17 cellular contexts compared by ENCODE assay signal in the genomic region with DNA sequence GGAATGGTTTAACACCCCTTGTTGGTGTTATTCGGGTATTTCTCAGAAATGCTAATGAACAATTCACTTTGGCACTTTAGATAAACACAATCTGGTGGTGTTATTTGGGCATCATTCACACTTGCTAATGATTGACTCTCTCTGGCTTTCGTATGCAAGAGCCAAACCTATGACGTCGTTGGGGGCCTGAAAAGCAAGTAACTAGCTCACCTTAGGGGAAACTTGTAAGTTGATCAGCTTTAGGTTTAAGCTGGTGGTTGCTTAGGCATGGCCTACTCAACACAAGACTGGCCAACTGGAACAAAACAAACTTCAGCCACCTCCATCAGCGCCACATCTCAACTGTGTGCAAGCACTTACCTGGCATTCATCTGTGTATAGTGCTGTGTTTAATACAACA. TPM values are rescaled to one million over a fixed set of nuclear protein-coding genes. Genes with fewer than 3 reads are reported as not detected.
A peak's percentile ranks its signal among the peaks of the same experiment; 100 is the strongest.
DNase-seq lines count a peak whose midpoint lies in the region; ATAC-seq, FAIRE-seq and TF ChIP-seq lines count a peak whose summit lies in the region.
"Had no signal": no experiment of that assay in that cellular context is flagged by ENCODE, and none has a peak within 500 bp of the region (broad histone marks: within the 10 kb centered on the region; RNA-seq: fewer than 3 reads in every experiment).

No MANE protein-coding gene starts in this region.

- H3K27me3 Mint-ChIP-seq in WTC11 (ENCODE audit: low read depth): peaks cover 33% of the 10 kb centered on the region
- peaks cover 70% of the 10 kb centered on the region for H3K27me3 Mint-ChIP-seq in progenitor cell of endocrine pancreas
- H3K27me3 Mint-ChIP-seq in HFFc6 (ENCODE audit: insufficient read depth): peaks cover 12% of the 10 kb centered on the region; the same call in 1 of the 2 replicates

- in situ Hi-C loops in Caki2 (cut with HindIII; ENCODE audit: low pct_unique_long_range_greater_than_20kb, low sequenced_read_pairs): no loop called here

- DNase-seq in Caki2 (ENCODE audit: low read depth) (peak; percentile 90), GM12891 (ENCODE audit: insufficient read length, low spot score) (no peak), WTC11 (ENCODE audit: low spot score) (no peak), left kidney (ENCODE audit: low read depth, low spot score) (peak; percentile 73), progenitor cell of endocrine pancreas (ENCODE audit: low spot score, unreplicated experiment) (no peak), HFFc6 (no peak)
- DNase-seq: Caco-2, DND-41, GF-D8, NCI-H1417 treated with DMSO at 0.1 percent for 48 hours, NCI-H2107, NCI-H226, Right ventricle myocardium superior, SK-N-SH had no signal

- ATAC-seq in WTC11 (peak; percentile 53), HG02870 (IDR thresholded peaks at IDR 0.05; ENCODE audit: unreplicated experiment) (no peak)

- H3K36me3 Mint-ChIP-seq in WTC11: no peaks in the 10 kb centered on the region
- no peaks in the 10 kb centered on the region for H3K36me3 Mint-ChIP-seq in progenitor cell of endocrine pancreas (ENCODE audit: insufficient read depth)
- H3K36me3 Mint-ChIP-seq in HFFc6 (ENCODE audit: low read depth): no peaks in the 10 kb centered on the region
- H3K36me3 Mint-ChIP-seq: CD14-positive monocyte had no signal

- H3K4me3 Mint-ChIP-seq in WTC11: no peak overlapping the region
- H3K4me3 Mint-ChIP-seq in progenitor cell of endocrine pancreas (ENCODE audit: low read depth): no peak overlapping the region
- no peak overlapping the region for H3K4me3 Mint-ChIP-seq in HFFc6

- FAIRE-seq in GM12891 (lab: Jason Lieb, UNC): peak; percentile 41

- H3K4me1 Mint-ChIP-seq in WTC11 (peaks cover 62% of the 10 kb centered on the region), progenitor cell of endocrine pancreas (ENCODE audit: low read depth) (peaks cover 2% of the 10 kb centered on the region), HFFc6 (ENCODE audit: low read depth) (no peaks in the 10 kb centered on the region)
- H3K4me1 Mint-ChIP-seq: CD14-positive monocyte had no signal

- POLR2A ChIA-PET in WTC11 (lab: Charles Lee): no interaction called here

- no peak overlapping the region for H3K27ac Mint-ChIP-seq in WTC11
- H3K27ac Mint-ChIP-seq in progenitor cell of endocrine pancreas: no peak overlapping the region
- H3K27ac Mint-ChIP-seq in HFFc6: no peak overlapping the region
- H3K27ac Mint-ChIP-seq: CD14-positive monocyte had no signal

- TF ChIP-seq CTCF in WTC11 (IDR thresholded peaks at IDR 0.05): no peak
- no peak for TF ChIP-seq CTCF in progenitor cell of endocrine pancreas (IDR thresholded peaks at IDR 0.05; ENCODE audit: unreplicated experiment)
- no peak for TF ChIP-seq CTCF in HFFc6 (IDR thresholded peaks at IDR 0.05)

- TF ChIP-seq POLR2A in GM12891 (IDR thresholded peaks at IDR 0.05; ENCODE audit: low read depth, low read length): no peak

- CTCF ChIA-PET in WTC11 (lab: Charles Lee): interaction anchor here (6.8 kb wide), 1 partner anchor 70 kb away, joined by 37 read pairs; no protein-coding TSS in a partner anchor

- no peaks in the 10 kb centered on the region for H3K9me3 Mint-ChIP-seq in WTC11
- no peaks in the 10 kb centered on the region for H3K9me3 Mint-ChIP-seq in progenitor cell of endocrine pancreas (ENCODE audit: low read depth)
- no peaks in the 10 kb centered on the region for H3K9me3 Mint-ChIP-seq in HFFc6

TF ChIP-seq in GM12891, 5 proteins besides CTCF, POLR2A, EP300 and RAD21:
- TF ChIP-seq SPI1 (IDR thresholded peaks at IDR 0.05; ENCODE audit: low read depth, low read length): no peak
- TF ChIP-seq TAF1 (IDR thresholded peaks at IDR 0.05; ENCODE audit: low read depth, low read length): no peak
- no peak for TF ChIP-seq PAX5 (IDR thresholded peaks at IDR 0.05; ENCODE audit: insufficient read depth, low read length, severe bottlenecking)
- TF ChIP-seq POU2F2 (IDR thresholded peaks at IDR 0.05; ENCODE audit: low read depth, low read length): no peak

TF ChIP-seq in WTC11, 78 proteins besides CTCF, POLR2A, EP300 and RAD21:
- TF ChIP-seq SOX15 (CRISPR knock-in tag; IDR thresholded peaks at IDR 0.05) (no peak), AR (CRISPR knock-in tag; IDR thresholded peaks at IDR 0.05) (no peak), TCF7 (CRISPR knock-in tag; IDR thresholded peaks at IDR 0.05; ENCODE audit: low read depth) (no peak), GRHL2 (CRISPR knock-in tag; IDR thresholded peaks at IDR 0.05; ENCODE audit: insufficient replicate concordance, severe bottlenecking) (no peak)

RNA-seq across cellular contexts. Expression of gene OLIG3, which starts 24.4 kb away (rescaled TPM):
- total RNA-seq in Caki2 (2014; rRNA removed; shearing (Covaris generic); ENCODE audit: low replicate concordance): not detected in 2 replicates
- not detected for polyA plus RNA-seq in GM12891 (2012; ENCODE audit: low read depth, missing spikeins)
- 1.8 to 5.4 TPM (median 2.2 TPM) in 3 replicates for total RNA-seq in WTC11 (2021)
- not detected in 2 replicates for total RNA-seq in progenitor cell of endocrine pancreas
- total RNA-seq in HFFc6 (2021; fragmentation: NEBNext Ultra II Directional; extraction: Animal tissue kit (Norgen Biotek cat#: 25700)): not detected
- total RNA-seq: A673, Caco-2, Right ventricle myocardium superior had no signal
- polyA plus RNA-seq: CD14-positive monocyte, SK-N-SH had no signal

Comparison
In these comparisons a context has a peak if more than half of its experiments do, and no peak if none do; other contexts are left out.
1. DNase-seq: peak in Caki2 (single experiment) and left kidney (single experiment); none in GM12891 (single experiment), WTC11 (single experiment), progenitor cell of endocrine pancreas (single experiment) and HFFc6 (single experiment).